ENCODE assay signal across 16 cellular contexts in the genomic region with DNA sequence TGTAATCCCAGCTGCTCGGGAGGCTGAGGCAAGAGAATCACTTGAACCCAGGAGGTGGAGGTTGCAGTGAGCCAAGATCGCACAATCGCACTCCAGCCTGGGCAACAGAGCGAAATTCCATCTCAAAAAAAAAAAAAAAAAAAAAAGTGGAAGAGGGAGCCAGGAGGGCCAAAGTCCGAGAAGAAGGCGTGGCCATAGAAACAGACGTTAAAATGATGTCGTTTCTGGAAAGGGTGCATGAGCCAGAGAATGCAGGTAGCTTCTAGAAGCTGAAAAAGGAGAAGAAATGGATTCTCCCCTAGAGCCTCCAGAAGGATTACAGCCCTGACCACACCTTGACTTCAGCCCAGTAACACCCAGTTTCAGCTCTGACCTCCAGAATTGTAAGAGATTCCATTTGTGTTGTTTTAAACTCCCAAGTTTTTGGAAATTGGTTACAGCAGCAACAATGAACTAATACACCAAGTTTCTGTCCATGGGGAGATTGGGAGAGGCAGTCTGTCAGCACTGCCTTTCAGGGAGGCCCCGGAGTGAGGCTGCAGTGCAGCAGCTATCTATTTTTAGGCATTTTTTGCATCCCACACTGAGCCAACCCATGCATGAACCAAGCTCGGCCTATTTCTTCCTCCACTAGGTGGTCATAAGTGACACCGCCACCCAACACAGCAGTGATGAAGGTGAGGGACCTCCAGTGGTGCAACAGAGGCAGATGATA. TPM values are rescaled to one million over a fixed set of nuclear protein-coding genes. Genes with fewer than 3 reads are reported as not detected.
DNase-seq lines count a peak whose midpoint lies in the region; ATAC-seq and TF ChIP-seq lines count a peak whose summit lies in the region.
"Had no signal": no experiment of that assay in that cellular context is flagged by ENCODE, and none has a peak within 500 bp of the region (broad histone marks: within the 10 kb centered on the region; RNA-seq: fewer than 3 reads in every experiment).

No MANE protein-coding gene starts in this region.

- H3K27ac ChIP-seq in colonic mucosa, result peak overlapping the region; percentile 26
- no peak overlapping the region for H3K27ac ChIP-seq in upper lobe of right lung

- ATAC-seq in upper lobe of right lung, result no peak

- H3K9me3 Mint-ChIP-seq in type B pancreatic cell, result no peaks in the 10 kb centered on the region
- H3K9me3 Mint-ChIP-seq in mesothelial cell of epicardium, result no peaks in the 10 kb centered on the region

- H3K4me1 Mint-ChIP-seq in type B pancreatic cell (ENCODE audit: unreplicated experiment), result no peaks in the 10 kb centered on the region
- H3K4me1 Mint-ChIP-seq in mesothelial cell of epicardium, result no peaks in the 10 kb centered on the region
- H3K4me1 Mint-ChIP-seq: CD14-positive monocyte had no signal

- H3K27ac Mint-ChIP-seq in type B pancreatic cell, result no peak overlapping the region
- no peak overlapping the region for H3K27ac Mint-ChIP-seq in mesothelial cell of epicardium
- H3K27ac Mint-ChIP-seq: CD14-positive monocyte had no signal

- H3K36me3 ChIP-seq in colonic mucosa (no peaks in the 10 kb centered on the region), upper lobe of right lung (no peaks in the 10 kb centered on the region)

- no peaks in the 10 kb centered on the region for H3K27me3 ChIP-seq in colonic mucosa
- H3K27me3 ChIP-seq in upper lobe of right lung, result no peaks in the 10 kb centered on the region

- H3K9me3 ChIP-seq in colonic mucosa, result no peaks in the 10 kb centered on the region
- no peaks in the 10 kb centered on the region for H3K9me3 ChIP-seq in upper lobe of right lung
- H3K9me3 ChIP-seq: Caco-2 had no signal

- H3K4me1 ChIP-seq in colonic mucosa (no peaks in the 10 kb centered on the region), upper lobe of right lung (no peaks in the 10 kb centered on the region)

- no peak overlapping the region for H3K4me3 Mint-ChIP-seq in type B pancreatic cell
- H3K4me3 Mint-ChIP-seq in mesothelial cell of epicardium, result no peak overlapping the region

- peak overlapping the region in 1 of 2 donors; percentile 8 for H3K9ac ChIP-seq in colonic mucosa (ENCODE audit: low read depth in 2 of 2, low read length in 2 of 2)

- H3K4me3 ChIP-seq in colonic mucosa (no peak overlapping the region), upper lobe of right lung (no peak overlapping the region)

- peak; percentile 39 for DNase-seq in activated effector memory CD4-positive, alpha-beta T cell treated with anti-CD3 and anti-CD28 coated beads, Interleukin-2, amount 50 U/mL, for 16 hours
- DNase-seq in activated effector memory CD4-positive, alpha-beta T cell treated with Interleukin-2 at 50 U/mL for 16 hours, result no peak
- DNase-seq in colonic mucosa, result peak; percentile 74
- peak; percentile 61 for DNase-seq in mucosa of gallbladder (ENCODE audit: low spot score)
- DNase-seq in upper lobe of right lung, result peak; percentile 31
- no peak for DNase-seq in type B pancreatic cell (ENCODE audit: extremely low spot score, unreplicated experiment)
- DNase-seq in NCI-H187 treated with DMSO at 0.1 percent for 48 hours (lab: John Stamatoyannopoulos, UW), result no peak
- DNase-seq in mesothelial cell of epicardium (ENCODE audit: low spot score in 2 of 2, unreplicated experiment in 2 of 2), result no peak
- DNase-seq: 8988T, Caco-2, DMS53, H7, Kasumi-1, NCI-H2029, NCI-H510A treated with DMSO at 0.1 percent for 48 hours had no signal

- H3K27me3 Mint-ChIP-seq in type B pancreatic cell (peaks cover 6% of the 10 kb centered on the region), mesothelial cell of epicardium (ENCODE audit: low read depth) (peaks cover 2% of the 10 kb centered on the region)

- TF ChIP-seq CTCF in colonic mucosa (IDR thresholded peaks at IDR 0.05) (no peak), upper lobe of right lung (IDR thresholded peaks at IDR 0.05) (no peak), type B pancreatic cell (conservative IDR thresholded peaks at IDR 0.05) (no peak), mesothelial cell of epicardium (IDR thresholded peaks at IDR 0.05; ENCODE audit: unreplicated experiment) (no peak)

- H3K36me3 Mint-ChIP-seq in type B pancreatic cell, result no peaks in the 10 kb centered on the region
- no peaks in the 10 kb centered on the region for H3K36me3 Mint-ChIP-seq in mesothelial cell of epicardium
- H3K36me3 Mint-ChIP-seq: CD14-positive monocyte had no signal

- intact Hi-C loops in colonic mucosa (cut with DNase I), result no loop called here
- intact Hi-C loops in upper lobe of right lung (cut with DNase I), result no loop called here

RNA-seq across cellular contexts. Expression of a gene that starts 14.2 kb away (rescaled TPM):
- total RNA-seq in colonic mucosa (10 to 100 TPM; 16.2 to 18.5 TPM), mucosa of gallbladder (25.6 TPM), upper lobe of right lung (20.8 TPM), type B pancreatic cell (ENCODE audit: low replicate concordance) (20.9 and 21.0 TPM in 2 replicates), mesothelial cell of epicardium (17.5 to 23.2 TPM (median 21.4 TPM) in 3 replicates)

RNA-seq across cellular contexts. Expression of a gene that starts 17.7 kb away (rescaled TPM):
- total RNA-seq in colonic mucosa (10 to 100 TPM; 22.1 to 29.2 TPM), mucosa of gallbladder (29.8 TPM), upper lobe of right lung (22.7 TPM), type B pancreatic cell (ENCODE audit: low replicate concordance) (14.0 and 15.5 TPM in 2 replicates), mesothelial cell of epicardium (11.4 to 12.7 TPM (median 11.7 TPM) in 3 replicates)

Comparison
In these comparisons a context has a peak if more than half of its experiments do, and no peak if none do; other contexts are left out.
1. DNase-seq: peak in activated effector memory CD4-positive, alpha-beta T cell treated with anti-CD3 and anti-CD28 coated beads, Interleukin-2, amount 50 U/mL, for 16 hours (single experiment), colonic mucosa (single experiment), mucosa of gallbladder (single experiment) and upper lobe of right lung (single experiment); none in activated effector memory CD4-positive, alpha-beta T cell treated with Interleukin-2 at 50 U/mL for 16 hours (single experiment), type B pancreatic cell (single experiment), NCI-H187 treated with DMSO at 0.1 percent for 48 hours (single experiment) and mesothelial cell of epicardium (0 of 2).